2 cellular contexts compared by ENCODE assay signal in the genomic region with DNA sequence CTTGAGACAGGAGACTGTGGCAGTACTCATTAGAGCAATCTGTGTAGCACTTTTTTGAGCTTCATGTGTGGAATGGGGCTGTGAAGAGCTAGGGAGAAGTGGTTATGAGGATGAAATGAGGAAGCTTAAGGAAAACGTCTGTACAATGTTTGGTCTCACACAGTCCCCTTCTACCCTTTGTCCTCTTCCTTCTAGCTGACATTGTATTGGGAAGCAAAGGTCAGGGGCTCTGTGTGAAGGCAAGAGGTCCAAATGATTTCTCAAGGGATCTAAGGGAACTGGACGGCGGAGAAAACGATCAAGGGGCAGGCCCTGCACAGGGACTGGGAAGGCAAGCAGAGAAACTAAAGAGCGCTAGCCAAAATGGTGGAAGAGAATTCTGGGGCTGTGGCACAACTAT.
TF ChIP-seq lines count a peak whose summit lies in the region.

No MANE protein-coding gene starts in this region.

TF ChIP-seq in H1, 55 proteins besides CTCF, POLR2A, EP300 and RAD21:
- TF ChIP-seq FOSL1 (IDR thresholded peaks at IDR 0.05; ENCODE audit: insufficient read depth, low read depth, low read length) (no peak), HDAC2 (IDR thresholded peaks at IDR 0.05; ENCODE audit: borderline replicate concordance in 1 of 2, low read depth in 2 of 2, low read length in 2 of 2) (no peak), JUN (IDR thresholded peaks at IDR 0.05; ENCODE audit: low read depth, low read length) (no peak), CEBPB (IDR thresholded peaks at IDR 0.05; ENCODE audit: low read depth, low read length) (no peak), TCF12 (IDR thresholded peaks at IDR 0.05; ENCODE audit: low read depth, low read length) (no peak), RNF2 (IDR thresholded peaks at IDR 0.05; ENCODE audit: borderline replicate concordance, low read depth, low read length, missing control alignments, poor library complexity, severe bottlenecking) (no peak), SUZ12 (IDR thresholded peaks at IDR 0.05; ENCODE audit: low read length) (no peak), ZNF274 (IDR thresholded peaks at IDR 0.05; ENCODE audit: borderline replicate concordance, extremely low read depth, low read length) (no peak), YY1 (IDR thresholded peaks at IDR 0.05; ENCODE audit: low read depth, low read length) (no peak), HDAC6 (IDR thresholded peaks at IDR 0.05; ENCODE audit: low read depth, low read length) (no peak), GABPA (IDR thresholded peaks at IDR 0.05; ENCODE audit: borderline replicate concordance, insufficient read depth, low read length) (no peak), SP2 (IDR thresholded peaks at IDR 0.05; ENCODE audit: low read length) (no peak), SIN3A (conservative IDR thresholded peaks at IDR 0.05 in 1 of 2, IDR thresholded peaks at IDR 0.05 in 1 of 2; ENCODE audit: low read depth in 1 of 2, low read length in 2 of 2) (no peak)
- TF ChIP-seq, protein P1, sequence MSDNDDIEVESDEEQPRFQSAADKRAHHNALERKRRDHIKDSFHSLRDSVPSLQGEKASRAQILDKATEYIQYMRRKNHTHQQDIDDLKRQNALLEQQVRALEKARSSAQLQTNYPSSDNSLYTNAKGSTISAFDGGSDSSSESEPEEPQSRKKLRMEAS (IDR thresholded peaks at IDR 0.05) = no peak
- TF ChIP-seq, protein P2, sequence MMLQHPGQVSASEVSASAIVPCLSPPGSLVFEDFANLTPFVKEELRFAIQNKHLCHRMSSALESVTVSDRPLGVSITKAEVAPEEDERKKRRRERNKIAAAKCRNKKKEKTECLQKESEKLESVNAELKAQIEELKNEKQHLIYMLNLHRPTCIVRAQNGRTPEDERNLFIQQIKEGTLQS (IDR thresholded peaks at IDR 0.05; ENCODE audit: insufficient read depth, low read depth, low read length) = no peak
TF ChIP-seq in H1: peak in this region for 0.

TF ChIP-seq in SK-N-SH treated with all-trans-retinoic acid at 6 μM for 48 hours, 23 proteins besides CTCF, POLR2A, EP300 and RAD21:
- TF ChIP-seq OSR1 (CRISPR knock-in tag; IDR thresholded peaks at IDR 0.05) (no peak), ARNTL (CRISPR knock-in tag; IDR thresholded peaks at IDR 0.05; ENCODE audit: borderline replicate concordance, low read depth) (no peak), ZC3H10 (CRISPR knock-in tag; IDR thresholded peaks at IDR 0.05) (no peak), CSDC2 (CRISPR knock-in tag; IDR thresholded peaks at IDR 0.05) (no peak), ZNF8 (CRISPR knock-in tag; IDR thresholded peaks at IDR 0.05) (no peak), TOX (CRISPR knock-in tag; IDR thresholded peaks at IDR 0.05; ENCODE audit: borderline replicate concordance) (no peak), ZNF565 (CRISPR knock-in tag; conservative IDR thresholded peaks at IDR 0.05; ENCODE audit: low read depth) (no peak), BACH2 (CRISPR knock-in tag; IDR thresholded peaks at IDR 0.05; ENCODE audit: borderline replicate concordance) (no peak), ZNF70 (CRISPR knock-in tag; IDR thresholded peaks at IDR 0.05) (no peak), GLIS3 (CRISPR knock-in tag; IDR thresholded peaks at IDR 0.05) (no peak), ZFP30 (CRISPR knock-in tag; IDR thresholded peaks at IDR 0.05) (no peak)
- TF ChIP-seq, protein P3, sequence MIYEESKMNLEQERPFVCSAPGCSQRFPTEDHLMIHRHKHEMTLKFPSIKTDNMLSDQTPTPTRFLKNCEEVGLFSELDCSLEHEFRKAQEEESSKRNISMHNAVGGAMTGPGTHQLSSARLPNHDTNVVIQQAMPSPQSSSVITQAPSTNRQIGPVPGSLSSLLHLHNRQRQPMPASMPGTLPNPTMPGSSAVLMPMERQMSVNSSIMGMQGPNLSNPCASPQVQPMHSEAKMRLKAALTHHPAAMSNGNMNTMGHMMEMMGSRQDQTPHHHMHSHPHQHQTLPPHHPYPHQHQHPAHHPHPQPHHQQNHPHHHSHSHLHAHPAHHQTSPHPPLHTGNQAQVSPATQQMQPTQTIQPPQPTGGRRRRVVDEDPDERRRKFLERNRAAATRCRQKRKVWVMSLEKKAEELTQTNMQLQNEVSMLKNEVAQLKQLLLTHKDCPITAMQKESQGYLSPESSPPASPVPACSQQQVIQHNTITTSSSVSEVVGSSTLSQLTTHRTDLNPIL (CRISPR knock-in tag; IDR thresholded peaks at IDR 0.05; ENCODE audit: low read depth) = no peak
